8 cellular contexts compared by ENCODE assay signal in the genomic region with DNA sequence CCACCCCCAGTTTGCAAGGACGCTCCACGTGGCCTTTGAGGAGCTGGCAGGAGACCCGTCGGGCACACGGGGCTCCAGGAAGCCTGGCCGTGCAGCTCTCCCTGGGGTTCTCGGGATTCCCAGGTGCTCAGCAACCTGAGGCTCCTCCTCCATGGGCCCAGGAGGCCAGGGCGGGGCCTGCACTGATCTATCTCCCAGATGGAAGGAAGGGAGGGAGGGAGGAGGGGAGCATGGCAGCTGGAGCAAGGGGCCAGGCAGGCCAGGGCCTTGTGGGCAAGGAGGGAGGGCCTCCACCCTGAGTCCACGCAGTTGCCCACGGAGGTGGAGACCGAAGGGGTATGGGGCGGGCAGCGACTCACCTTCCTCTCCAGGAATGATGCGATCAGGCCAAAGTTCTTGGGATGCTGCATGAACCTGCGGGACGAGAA.
A peak's percentile ranks its signal among the peaks of the same experiment; 100 is the strongest.
DNase-seq lines count a peak whose midpoint lies in the region; ATAC-seq and TF ChIP-seq lines count a peak whose summit lies in the region.

No MANE protein-coding gene starts in this region.

- ATAC-seq in mucosa of descending colon, result peak; percentile 75
- ATAC-seq in GM21576 (IDR thresholded peaks at IDR 0.05; ENCODE audit: unreplicated experiment), result no peak
- no peak for ATAC-seq in HG03342 (IDR thresholded peaks at IDR 0.05; ENCODE audit: unreplicated experiment)
- no peak for ATAC-seq in GM18519 (IDR thresholded peaks at IDR 0.05; ENCODE audit: low FRiP score, unreplicated experiment)

- H3K36me3 ChIP-seq in A673 (ENCODE audit: insufficient read depth, low read length, poor library complexity, severe bottlenecking) (peaks cover 78% of the 10 kb centered on the region), mucosa of descending colon (ENCODE audit: low read depth) (no peaks in the 10 kb centered on the region)

- no peak overlapping the region for H3K4me3 ChIP-seq in A673 (ENCODE audit: low read depth, low read length, poor library complexity, severe bottlenecking)
- H3K4me3 ChIP-seq in mucosa of descending colon, result no peak overlapping the region

- H3K27ac ChIP-seq in A673 (ENCODE audit: low read depth, low read length, poor library complexity, severe bottlenecking), result peak overlapping the region; percentile 67
- H3K27ac ChIP-seq in caudate nucleus (ENCODE audit: low read depth, low read length), result peak overlapping the region; percentile 76

- POLR2A ChIA-PET in A673 (lab: Charles Lee; ENCODE audit: low non-redundant PET), result no interaction called here

- BruUV-seq in A673 (replicated peaks; lab: Mats Ljungman, UMichigan), result no TSS peak

- CTCF ChIA-PET in A673 (lab: Charles Lee), result no interaction called here

- no peaks in the 10 kb centered on the region for H3K27me3 ChIP-seq in A673 (replicated peaks; ENCODE audit: insufficient read depth, low read depth, low read length, poor library complexity)

- in situ Hi-C loops in ACHN (cut with HindIII; ENCODE audit: low pct_ligation_motif_present, low pct_unique_long_range_greater_than_20kb, low sequenced_read_pairs), result no loop called here

- intact Hi-C loops in A673 (cut with micrococcal nuclease; ENCODE audit: unreplicated experiment) (no loop called here), mucosa of descending colon (cut with DNase I, micrococcal nuclease) (no loop called here)

- DNase-seq in A673 (ENCODE audit: low spot score) (no peak), NCI-H1417 (lab: John Stamatoyannopoulos, UW) (peak; percentile 77 to 92 (median 87)), caudate nucleus (lab: John Stamatoyannopoulos, UW) (no peak), mucosa of descending colon (peak; percentile 85 to 87 (median 86)), ACHN (no peak)

- H3K9me3 ChIP-seq in A673 (ENCODE audit: low read depth, low read length, poor library complexity, severe bottlenecking), result no peaks in the 10 kb centered on the region
- H3K9me3 ChIP-seq in mucosa of descending colon, result no peaks in the 10 kb centered on the region

- TF ChIP-seq CTCF in A673 (conservative IDR thresholded peaks at IDR 0.05; ENCODE audit: low read depth, low read length) (no peak), mucosa of descending colon (IDR thresholded peaks at IDR 0.05) (no peak)

- peaks cover 23% of the 10 kb centered on the region for H3K4me1 ChIP-seq in A673 (ENCODE audit: insufficient read depth, low read length, poor library complexity, severe bottlenecking)
- H3K4me1 ChIP-seq in mucosa of descending colon (ENCODE audit: low read depth), result peaks cover 30% of the 10 kb centered on the region

Comparison
In these comparisons a context has a peak if more than half of its experiments do, and no peak if none do; other contexts are left out.
1. DNase-seq: peak in NCI-H1417 (3 of 3) and mucosa of descending colon (3 of 3); none in A673 (single experiment), caudate nucleus (0 of 61) and ACHN (single experiment).